In genomic region chr2:199488772-199489400, GRCh38 we compare ENCODE assay signal across 8 cellular contexts. TPM values are rescaled to one million over a fixed set of nuclear protein-coding genes. Genes with fewer than 3 reads are reported as not detected.
DNase-seq lines count a peak whose midpoint lies in the region; ATAC-seq and TF ChIP-seq lines count a peak whose summit lies in the region.

No MANE protein-coding gene starts in this region.

- H3K9me3 Mint-ChIP-seq in activated T-helper 2 cell treated with anti-CD3 and anti-CD28 coated beads, Interferon-gamma antibody, Interleukin-2, Interleukin-4, amounts not matched to agents 10 μg/mL and 5 μg/mL and 100 μg/mL, durations not matched to agents 14 hours and 24 hours and 36 hours: no peaks in the 10 kb centered on the region

- DNase-seq in COLO668 (lab: John Stamatoyannopoulos, UW; ENCODE audit: unreplicated experiment): peak; percentile 40
- DNase-seq in RPMI7951 (ENCODE audit: low read depth): peak; percentile 62
- DNase-seq in astrocyte of the cerebellum (ENCODE audit: low read depth): peak; percentile 23
- peak; percentile 43 for DNase-seq in kidney glomerular epithelial cell (lab: John Stamatoyannopoulos, UW)
- peak; percentile 8 to 28 for DNase-seq in stimulated activated CD8-positive, alpha-beta memory T cell treated with anti-CD3 and anti-CD28 coated beads, Interleukin-15, amount 100 ng/mL, for 48 hours (ENCODE audit: low read depth in 2 of 2)
- DNase-seq in activated T-helper 2 cell treated with anti-CD3 and anti-CD28 coated beads, Interferon-gamma antibody, Interleukin-2, Interleukin-4, amounts not matched to agents 10 μg/mL and 5 μg/mL and 100 μg/mL, durations not matched to agents 14 hours and 24 hours and 36 hours (ENCODE audit: low spot score): no peak

- ATAC-seq in GM18870 (IDR thresholded peaks at IDR 0.05; ENCODE audit: unreplicated experiment) (peak; percentile 49), HG03520 (IDR thresholded peaks at IDR 0.05; ENCODE audit: unreplicated experiment) (peak; percentile 66)

- H3K4me3 ChIP-seq in astrocyte of the cerebellum (ENCODE audit: low read depth, low read length): no peak overlapping the region

- H3K4me3 Mint-ChIP-seq in activated T-helper 2 cell treated with anti-CD3 and anti-CD28 coated beads, Interferon-gamma antibody, Interleukin-2, Interleukin-4, amounts not matched to agents 10 μg/mL and 5 μg/mL and 100 μg/mL, durations not matched to agents 14 hours and 24 hours and 36 hours (ENCODE audit: low read depth): no peak overlapping the region

- TF ChIP-seq CTCF in astrocyte of the cerebellum (IDR thresholded peaks at IDR 0.05; ENCODE audit: low read depth, low read length, missing control alignments): peak; percentile 84

- H3K27me3 Mint-ChIP-seq in activated T-helper 2 cell treated with anti-CD3 and anti-CD28 coated beads, Interferon-gamma antibody, Interleukin-2, Interleukin-4, amounts not matched to agents 10 μg/mL and 5 μg/mL and 100 μg/mL, durations not matched to agents 14 hours and 24 hours and 36 hours (ENCODE audit: low read depth): peaks cover 6% of the 10 kb centered on the region

- H3K27ac Mint-ChIP-seq in activated T-helper 2 cell treated with anti-CD3 and anti-CD28 coated beads, Interferon-gamma antibody, Interleukin-2, Interleukin-4, amounts not matched to agents 10 μg/mL and 5 μg/mL and 100 μg/mL, durations not matched to agents 14 hours and 24 hours and 36 hours: no peak overlapping the region

- in situ Hi-C loops in astrocyte of the cerebellum (cut with HindIII; ENCODE audit: low sequenced_read_pairs): loop anchor here (5.0 kb wide), 1 partner anchor 1177 kb away; no protein-coding TSS in a partner anchor

- H3K4me1 Mint-ChIP-seq in activated T-helper 2 cell treated with anti-CD3 and anti-CD28 coated beads, Interferon-gamma antibody, Interleukin-2, Interleukin-4, amounts not matched to agents 10 μg/mL and 5 μg/mL and 100 μg/mL, durations not matched to agents 14 hours and 24 hours and 36 hours (ENCODE audit: low read depth): no peaks in the 10 kb centered on the region

- H3K36me3 Mint-ChIP-seq in activated T-helper 2 cell treated with anti-CD3 and anti-CD28 coated beads, Interferon-gamma antibody, Interleukin-2, Interleukin-4, amounts not matched to agents 10 μg/mL and 5 μg/mL and 100 μg/mL, durations not matched to agents 14 hours and 24 hours and 36 hours (ENCODE audit: low read depth): no peaks in the 10 kb centered on the region

- intact Hi-C loops in activated T-helper 2 cell treated with anti-CD3 and anti-CD28 coated beads, Interferon-gamma antibody, Interleukin-2, Interleukin-4, amounts not matched to agents 10 μg/mL and 5 μg/mL and 100 μg/mL, durations not matched to agents 14 hours and 24 hours and 36 hours (cut with micrococcal nuclease): loop anchor here (5.0 kb wide), 1 partner anchor 1182 kb away; no protein-coding TSS in a partner anchor

RNA-seq across cellular contexts. Expression of gene SATB2, which starts 31.1 kb away (rescaled TPM):
- 10.9 and 11.8 TPM in 2 replicates for total RNA-seq in RPMI7951 (2014; rRNA removed; shearing (Covaris generic))
- 0.05 TPM in 2 replicates for total RNA-seq in activated T-helper 2 cell treated with anti-CD3 and anti-CD28 coated beads, Interferon-gamma antibody, Interleukin-2, Interleukin-4, amounts not matched to agents 10 μg/mL and 5 μg/mL and 100 μg/mL, durations not matched to agents 14 hours and 24 hours and 36 hours

Comparison
In these comparisons a context has a peak if more than half of its experiments do, and no peak if none do; other contexts are left out.
1. RNA of gene SATB2, which starts 31.1 kb away (total RNA-seq): 10.9 to 11.8 TPM in RPMI7951; 0.05 TPM in activated T-helper 2 cell treated with anti-CD3 and anti-CD28 coated beads, Interferon-gamma antibody, Interleukin-2, Interleukin-4, amounts not matched to agents 10 μg/mL and 5 μg/mL and 100 μg/mL, durations not matched to agents 14 hours and 24 hours and 36 hours; every median in the first group is over 10 times any median in the second.